In the genomic region with DNA sequence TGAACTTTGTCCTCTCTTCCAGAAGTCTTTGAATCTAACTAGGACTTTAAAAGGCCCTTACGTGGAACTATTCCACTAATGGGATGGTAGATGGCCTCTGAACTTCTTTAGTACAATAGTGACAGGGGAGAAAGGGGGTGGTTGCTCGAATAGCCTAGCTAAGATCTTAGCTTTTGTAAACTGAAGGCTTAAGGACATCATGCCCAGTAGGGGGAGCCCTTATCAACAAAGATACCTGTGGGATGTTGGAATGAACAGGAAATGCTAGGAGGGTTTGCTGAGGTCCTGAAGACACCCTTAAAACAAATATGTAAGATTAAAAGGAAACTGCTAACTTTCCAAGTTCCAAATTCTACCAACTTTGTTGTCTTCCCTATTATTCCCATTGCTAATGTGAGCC, we compare ENCODE assay signal across 10 cellular contexts. TPM values are rescaled to one million over a fixed set of nuclear protein-coding genes. Genes with fewer than 3 reads are reported as not detected.
DNase-seq lines count a peak whose midpoint lies in the region; ATAC-seq and TF ChIP-seq lines count a peak whose summit lies in the region.
"Had no signal": no experiment of that assay in that cellular context is flagged by ENCODE, and none has a peak within 500 bp of the region (broad histone marks: within the 10 kb centered on the region; RNA-seq: fewer than 3 reads in every experiment).

No MANE protein-coding gene starts in this region.

- H3K36me3 Mint-ChIP-seq in activated CD4-positive, alpha-beta T cell treated with anti-CD3 and anti-CD28 coated beads, Interleukin-2, amount 10 ng/mL, durations not matched to agents 7 days and 5 days (ENCODE audit: low read depth): no peaks in the 10 kb centered on the region
- H3K36me3 Mint-ChIP-seq: activated naive CD8-positive, alpha-beta T cell had no signal

- H3K4me1 Mint-ChIP-seq in activated CD4-positive, alpha-beta T cell treated with anti-CD3 and anti-CD28 coated beads, Interleukin-2, amount 10 ng/mL, durations not matched to agents 7 days and 5 days: no peaks in the 10 kb centered on the region

- TF ChIP-seq CTCF in foreskin keratinocyte (conservative IDR thresholded peaks at IDR 0.05) (peak; percentile 87), neutrophil (IDR thresholded peaks at IDR 0.05) (peak; percentile 56)

- CTCF ChIA-PET in activated CD4-positive, alpha-beta T cell treated with anti-CD3 and anti-CD28 coated beads, Interleukin-2, amount 10 ng/mL, durations not matched to agents 7 days and 5 days (lab: Charles Lee): interaction anchor here (0.7 kb wide), 1 partner anchor 213 kb away, joined by 3 read pairs; no protein-coding TSS in a partner anchor

- H3K4me3 Mint-ChIP-seq in activated CD4-positive, alpha-beta T cell treated with anti-CD3 and anti-CD28 coated beads, Interleukin-2, amount 10 ng/mL, durations not matched to agents 7 days and 5 days: no peak overlapping the region
- H3K4me3 Mint-ChIP-seq: activated naive CD8-positive, alpha-beta T cell had no signal

- peak; percentile 54 for ATAC-seq in HG02870 (IDR thresholded peaks at IDR 0.05; ENCODE audit: unreplicated experiment)
- peak; percentile 70 for ATAC-seq in foreskin keratinocyte
- ATAC-seq in GM18870 (IDR thresholded peaks at IDR 0.05; ENCODE audit: unreplicated experiment): no peak

- H3K27me3 ChIP-seq in foreskin keratinocyte (no peaks in the 10 kb centered on the region), neutrophil (no peaks in the 10 kb centered on the region)
- H3K27me3 ChIP-seq: BLaER1 had no signal

- H3K27ac Mint-ChIP-seq in activated CD4-positive, alpha-beta T cell treated with anti-CD3 and anti-CD28 coated beads, Interleukin-2, amount 10 ng/mL, durations not matched to agents 7 days and 5 days: no peak overlapping the region
- H3K27ac Mint-ChIP-seq: activated naive CD8-positive, alpha-beta T cell had no signal

- peak; percentile 62 for DNase-seq in NCI-H2196 (lab: John Stamatoyannopoulos, UW; ENCODE audit: unreplicated experiment)
- DNase-seq in NCI-H2196 treated with DMSO at 0.1 percent for 48 hours (lab: John Stamatoyannopoulos, UW; ENCODE audit: unreplicated experiment): no peak
- DNase-seq in NCI-H345 (lab: John Stamatoyannopoulos, UW): peak; percentile 70
- DNase-seq in activated CD4-positive, alpha-beta T cell treated with anti-CD3 and anti-CD28 coated beads, Interleukin-2, amount 10 ng/mL, durations not matched to agents 7 days and 5 days: peak; percentile 71
- DNase-seq in foreskin keratinocyte: peak in 1 of 2 donors; percentile 70

- H3K27ac ChIP-seq in foreskin keratinocyte: no peak overlapping the region
- H3K27ac ChIP-seq in neutrophil: no peak overlapping the region
- H3K27ac ChIP-seq: BLaER1 had no signal

- H3K4me3 ChIP-seq in neutrophil (ENCODE audit: low read depth in 1 of 2, low read length in 1 of 2): no peak overlapping the region
- H3K4me3 ChIP-seq: BLaER1 had no signal

- H3K36me3 ChIP-seq in neutrophil: no peaks in the 10 kb centered on the region
- H3K36me3 ChIP-seq: BLaER1 had no signal

- POLR2A ChIA-PET in activated CD4-positive, alpha-beta T cell treated with anti-CD3 and anti-CD28 coated beads, Interleukin-2, amount 10 ng/mL, durations not matched to agents 7 days and 5 days (lab: Charles Lee): no interaction called here

- H3K9me3 ChIP-seq in neutrophil: no peaks in the 10 kb centered on the region
- H3K9me3 ChIP-seq: BLaER1 had no signal

- no peaks in the 10 kb centered on the region for H3K4me1 ChIP-seq in foreskin keratinocyte
- H3K4me1 ChIP-seq in neutrophil (ENCODE audit: control insufficient read depth in 1 of 2, insufficient read depth in 1 of 2, low read depth in 1 of 2, low read length in 1 of 2): peaks cover 0 to 3% of the 10 kb centered on the region in 2 experiments
- H3K4me1 ChIP-seq: BLaER1 had no signal

- peaks cover 12% of the 10 kb centered on the region for H3K27me3 Mint-ChIP-seq in activated CD4-positive, alpha-beta T cell treated with anti-CD3 and anti-CD28 coated beads, Interleukin-2, amount 10 ng/mL, durations not matched to agents 7 days and 5 days

- no peaks in the 10 kb centered on the region for H3K9me3 Mint-ChIP-seq in activated CD4-positive, alpha-beta T cell treated with anti-CD3 and anti-CD28 coated beads, Interleukin-2, amount 10 ng/mL, durations not matched to agents 7 days and 5 days

RNA-seq across cellular contexts. Expression of a gene that starts 33.2 kb away (rescaled TPM):
- not detected for total RNA-seq in activated CD4-positive, alpha-beta T cell treated with anti-CD3 and anti-CD28 coated beads, Interleukin-2, amount 10 ng/mL, durations not matched to agents 7 days and 5 days
- 0.07 and 0.14 TPM in 2 replicates for total RNA-seq in foreskin keratinocyte
- polyA plus RNA-seq in foreskin keratinocyte: 0.07 and 0.11 TPM in 2 replicates

RNA-seq across cellular contexts. Expression of a gene that starts 39.2 kb away (rescaled TPM):
- not detected for total RNA-seq in activated CD4-positive, alpha-beta T cell treated with anti-CD3 and anti-CD28 coated beads, Interleukin-2, amount 10 ng/mL, durations not matched to agents 7 days and 5 days
- total RNA-seq in foreskin keratinocyte: not detected in 2 replicates
- polyA plus RNA-seq in foreskin keratinocyte: not detected in 2 replicates
